Comparison of ENCODE assay signal across 8 cellular contexts in the genomic region with DNA sequence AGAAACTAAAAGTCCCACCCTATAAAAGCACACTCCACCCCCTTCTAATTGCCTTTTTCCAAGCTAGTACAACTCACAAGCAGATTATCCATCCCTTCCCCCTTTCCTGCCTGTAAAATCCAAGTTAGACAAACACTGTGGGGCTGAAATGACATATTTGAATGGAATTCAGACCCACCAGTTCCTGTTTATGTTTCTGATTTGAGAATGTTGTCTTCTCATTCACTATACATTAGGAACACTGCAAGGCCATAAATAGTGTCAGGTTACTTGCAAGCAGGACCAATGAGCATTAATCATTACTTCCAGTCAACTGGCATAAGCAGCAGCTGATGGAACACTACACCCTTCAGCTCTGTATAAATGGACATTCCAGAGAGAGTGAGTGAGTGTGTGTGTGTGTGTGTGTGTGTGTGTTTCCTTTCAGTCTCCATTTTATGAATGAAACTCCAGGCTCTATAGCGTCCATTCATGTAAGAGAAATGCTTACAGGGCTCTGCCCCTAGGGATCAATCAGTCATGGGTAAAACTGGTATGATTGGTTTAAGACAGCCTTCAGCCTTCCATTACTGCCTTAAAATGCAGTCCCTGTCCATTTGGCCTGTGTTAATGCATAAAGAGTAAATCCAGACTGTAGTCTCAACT.
DNase-seq lines count a peak whose midpoint lies in the region; ATAC-seq, FAIRE-seq and TF ChIP-seq lines count a peak whose summit lies in the region.

No MANE protein-coding gene starts in this region.

- H3K27ac ChIP-seq in ACC112 (ENCODE audit: low read depth, low read length): peak overlapping the region; percentile 99
- peak overlapping the region in 1 of 2 donors; percentile 72 for H3K27ac ChIP-seq in small intestine (ENCODE audit: low read depth in 1 of 2, low read length in 1 of 2)

- H3K27me3 ChIP-seq in ACC112 (ENCODE audit: insufficient read depth, low read length): no peaks in the 10 kb centered on the region
- H3K27me3 ChIP-seq in small intestine (ENCODE audit: control insufficient read depth in 2 of 2, insufficient read depth in 2 of 2, low read length in 2 of 2): no peaks in the 10 kb centered on the region

- no peak for FAIRE-seq in small intestine (lab: Jason Lieb, UNC)

- H3K79me2 ChIP-seq in ACC112 (ENCODE audit: control insufficient read depth, insufficient read depth, low read length, unreplicated experiment): no peaks in the 10 kb centered on the region

- in situ Hi-C loops in GM13977 (cut with MboI; ENCODE audit: low pct_unique_long_range_greater_than_20kb, low sequenced_read_pairs, unreplicated experiment): no loop called here

- WGBS in small intestine, 3 donors: 28 to 43% (median 38%) methylated on average over 1 of the region's 1 CpG

- DNase-seq in LNCaP clone FGC (ENCODE audit: low read depth) (peak; percentile 88), SHP77 (lab: John Stamatoyannopoulos, UW) (peak; percentile 98), foreskin fibroblast (peak; percentile 98 to 99), small intestine (peak; percentile 35), GM13977 (ENCODE audit: low spot score) (no peak)
- DNase-seq in activated CD4-positive, alpha-beta T cell treated with anti-CD3 and anti-CD28 coated beads for 48 hours: no peak

- peak overlapping the region; percentile 89 for H2AFZ ChIP-seq in ACC112 (ENCODE audit: low read length, unreplicated experiment)

- ATAC-seq in GM18907 (IDR thresholded peaks at IDR 0.05; ENCODE audit: unreplicated experiment): no peak

- H3K4me3 ChIP-seq in ACC112 (ENCODE audit: low read depth, low read length) (peak overlapping the region; percentile 71), LNCaP clone FGC (ENCODE audit: low read depth, low read length) (no peak overlapping the region), foreskin fibroblast (ENCODE audit: low read depth in 1 of 2, low read length in 2 of 2) (peak overlapping the region in 1 of 2 donors; percentile 21), small intestine (ENCODE audit: low read depth in 1 of 2, low read length in 2 of 2) (no peak overlapping the region)

- H3K4me1 ChIP-seq in ACC112 (ENCODE audit: control insufficient read depth, insufficient read depth, low read length, unreplicated experiment) (peaks cover 34% of the 10 kb centered on the region), small intestine (ENCODE audit: control insufficient read depth in 2 of 2, insufficient read depth in 1 of 2, low read depth in 1 of 2, low read length in 1 of 2) (peaks cover 0 to 3% of the 10 kb centered on the region in 2 donors)

- no peaks in the 10 kb centered on the region for H3K9me3 ChIP-seq in small intestine (ENCODE audit: control insufficient read depth, low read depth)

- H3K36me3 ChIP-seq in ACC112 (ENCODE audit: insufficient read depth, low read length) (no peaks in the 10 kb centered on the region), small intestine (ENCODE audit: control insufficient read depth in 2 of 2, insufficient read depth in 2 of 2, low read length in 2 of 2) (no peaks in the 10 kb centered on the region)

- TF ChIP-seq CTCF in LNCaP clone FGC (IDR thresholded peaks at IDR 0.05; ENCODE audit: control insufficient read depth, extremely low read depth, insufficient read depth) (no peak), foreskin fibroblast (IDR thresholded peaks at IDR 0.05; ENCODE audit: low read depth, low read length) (no peak), GM13977 (IDR thresholded peaks at IDR 0.05; ENCODE audit: extremely low read depth, insufficient read depth, missing control alignments) (no peak)

Comparison
In these comparisons a context has a peak if more than half of its experiments do, and no peak if none do; other contexts are left out.
1. DNase-seq: peak in LNCaP clone FGC (single experiment), SHP77 (2 of 2), foreskin fibroblast (2 of 2) and small intestine (single experiment); none in activated CD4-positive, alpha-beta T cell treated with anti-CD3 and anti-CD28 coated beads for 48 hours (single experiment) and GM13977 (single experiment).